Comparison of ENCODE assay signal across 3 cellular contexts in the genomic region with DNA sequence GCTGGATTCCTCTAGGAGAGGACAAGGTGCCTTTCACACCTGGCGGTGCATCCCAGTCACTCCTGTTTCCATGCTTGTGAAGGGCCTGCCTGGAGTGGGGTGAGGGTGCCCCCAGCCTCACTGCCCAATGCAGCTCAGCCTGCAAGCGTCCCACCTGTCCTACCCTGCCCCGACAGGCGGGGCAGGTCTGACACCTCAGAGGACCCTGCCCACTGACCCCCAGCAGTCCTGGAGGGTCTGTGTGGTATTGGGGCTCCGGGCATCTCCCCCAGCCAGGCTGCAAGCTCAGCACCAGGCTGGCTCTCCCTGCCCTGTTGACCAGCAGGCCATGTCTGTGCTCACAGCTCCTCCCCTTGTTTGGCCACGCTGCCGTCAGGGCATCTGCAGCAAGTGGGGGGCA.
A peak's percentile ranks its signal among the peaks of the same experiment; 100 is the strongest.
DNase-seq lines count a peak whose midpoint lies in the region; FAIRE-seq and TF ChIP-seq lines count a peak whose summit lies in the region.
"Not testable (repeated sequence)": the region's sequence is repeated elsewhere in the genome, so short reads cannot be mapped to it uniquely, and the experiment has no call there.

No MANE protein-coding gene starts in this region.

- not testable (repeated sequence) for H3K4me1 ChIP-seq in kidney (ENCODE audit: control insufficient read depth in 1 of 2, insufficient read depth in 1 of 2, low read depth in 1 of 2, low read length in 2 of 2)

- not testable (repeated sequence) for H3K27me3 ChIP-seq in bronchial epithelial cell (ENCODE audit: control insufficient read depth, insufficient read depth, low read length)

- H3K27ac ChIP-seq in kidney (ENCODE audit: low read depth in 2 of 2, low read length in 2 of 2), result not testable (repeated sequence)

- not testable (repeated sequence) for TF ChIP-seq CTCF in bronchial epithelial cell (IDR thresholded peaks at IDR 0.05; ENCODE audit: insufficient read depth, low read length, severe bottlenecking); kidney (IDR thresholded peaks at IDR 0.05; ENCODE audit: borderline replicate concordance, extremely low read depth, insufficient read depth)

- DNase-seq in bronchial epithelial cell (ENCODE audit: low read depth); urothelium cell line (ENCODE audit: low spot score): not testable (repeated sequence)
- DNase-seq in kidney, result peak; percentile 56

- H3K9ac ChIP-seq in kidney (ENCODE audit: low read length in 2 of 2), result not testable (repeated sequence)

- H3K36me3 ChIP-seq in bronchial epithelial cell (ENCODE audit: control insufficient read depth, insufficient read depth, low read length); kidney (ENCODE audit: control insufficient read depth in 1 of 2, insufficient read depth in 2 of 2, low read length in 2 of 2): not testable (repeated sequence)

- H3K9me3 ChIP-seq in kidney (ENCODE audit: control insufficient read depth in 1 of 2, low read length in 2 of 2), result not testable (repeated sequence)

- not testable (repeated sequence) for H3K4me3 ChIP-seq in bronchial epithelial cell (ENCODE audit: low read depth, low read length); kidney (ENCODE audit: low read length in 2 of 2)

- intact Hi-C loops in kidney (cut with DNase I), result not testable (repeated sequence)

- FAIRE-seq in bronchial epithelial cell (lab: Jason Lieb, UNC), result peak; percentile 52
- FAIRE-seq in kidney (lab: Jason Lieb, UNC), result not testable (repeated sequence)
- FAIRE-seq in urothelium cell line (lab: Jason Lieb, UNC), result peak; percentile 42
